In the genomic region with DNA sequence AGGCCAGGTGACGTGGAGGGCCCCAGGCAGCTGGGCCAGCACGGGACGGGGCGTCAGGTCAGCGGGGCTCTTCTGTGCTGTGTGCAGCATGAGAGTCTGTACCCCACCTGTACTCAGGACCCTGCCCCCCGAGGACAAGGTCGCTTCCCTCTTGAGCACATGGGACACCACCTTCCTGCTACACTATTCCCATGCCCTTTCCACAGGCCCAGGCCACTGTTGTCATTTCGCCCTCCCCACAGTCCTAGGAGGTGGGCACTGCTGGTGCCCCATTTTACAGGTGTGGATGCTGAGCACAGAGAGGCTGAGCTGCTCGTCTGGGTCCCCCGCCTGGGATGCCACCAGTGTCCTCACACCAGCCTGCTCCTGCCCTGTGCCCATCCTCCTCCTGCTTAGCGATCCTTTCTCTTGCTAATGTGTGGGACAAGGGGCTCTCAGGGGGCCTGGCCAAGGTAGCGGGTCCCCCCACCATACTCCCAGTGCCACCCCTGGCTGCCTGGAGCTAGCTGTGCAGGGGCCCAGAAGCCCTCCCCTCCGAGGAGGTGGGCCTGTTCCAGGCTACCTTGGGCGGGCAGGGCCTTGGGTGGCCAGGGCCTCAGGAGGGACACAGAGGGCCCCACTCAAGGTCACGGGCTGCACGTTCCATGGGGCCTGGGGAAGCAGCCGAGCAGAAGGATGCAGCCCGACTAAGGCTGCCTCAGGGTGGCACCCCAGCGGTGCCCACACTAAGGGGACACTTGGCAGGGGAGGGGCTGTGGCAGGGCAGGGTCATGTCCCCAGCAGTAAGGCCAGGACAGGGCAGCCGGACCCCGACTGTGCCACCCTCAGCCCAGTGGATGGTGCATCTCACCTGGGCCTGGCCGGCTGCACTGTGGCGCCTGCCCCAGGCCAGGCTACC, we compare ENCODE assay signal across 19 cellular contexts.
DNase-seq lines count a peak whose midpoint lies in the region; ATAC-seq, FAIRE-seq and TF ChIP-seq lines count a peak whose summit lies in the region.
"Had no signal": no experiment of that assay in that cellular context is flagged by ENCODE, and none has a peak within 500 bp of the region (broad histone marks: within the 10 kb centered on the region; RNA-seq: fewer than 3 reads in every experiment).

No MANE protein-coding gene starts in this region.

- no peaks in the 10 kb centered on the region for H3K36me3 ChIP-seq in K562 (ENCODE audit: control insufficient read depth, insufficient read depth, low read length)
- H3K36me3 ChIP-seq: cardiac muscle cell, tibial artery had no signal

- H3K79me2 ChIP-seq in K562 (ENCODE audit: control insufficient read depth, insufficient read depth, low read length) = no peaks in the 10 kb centered on the region

- intact Hi-C loops in K562 (cut with micrococcal nuclease) = loop anchor here (10.0 kb wide), 1 partner anchor 323 kb away; the partner anchor contains the start of gene CDKN1C

- peak; percentile 18 to 26 for DNase-seq in HL-60 (ENCODE audit: low read depth in 1 of 2, low spot score in 1 of 2)
- DNase-seq in K562 (ENCODE audit: extremely low read depth in 1 of 4, low spot score in 3 of 4) = no peak
- peak; percentile 43 for DNase-seq in islet precursor cell
- DNase-seq in retina = peak; percentile 15
- DNase-seq in SW 1271 (lab: John Stamatoyannopoulos, UW) = no peak
- DNase-seq in omental fat pad (ENCODE audit: low spot score) = no peak
- no peak for DNase-seq in DMS 273 (lab: John Stamatoyannopoulos, UW; ENCODE audit: unreplicated experiment)
- DNase-seq: activated CD4-positive, alpha-beta memory T cell treated with anti-CD3 and anti-CD28 coated beads for 36 hours; activated naive CD8-positive, alpha-beta T cell treated with anti-CD3 and anti-CD28 coated beads, Interleukin-2, amount 50 U/mL, for 24 hours; activated T-cell treated with anti-CD3 and anti-CD28 coated beads, Interleukin-2, amount 50 U/mL, for 48 hours; DMS 273 treated with DMSO at 0.1 percent for 48 hours; effector CD4-positive, alpha-beta T cell; NCI-H2171 treated with DMSO at 0.1 percent for 48 hours; NCI-H748 treated with DMSO at 0.1 percent for 48 hours had no signal

- H3K4me1 ChIP-seq in K562 (replicated peaks in 1 of 2; ENCODE audit: control insufficient read depth in 2 of 2, insufficient read depth in 2 of 2, low read length in 2 of 2) = peaks cover 0 to 37% of the 10 kb centered on the region in 2 experiments; a peak in 2 of 5 replicates
- H3K4me1 ChIP-seq: tibial artery had no signal

- POLR2A ChIA-PET in K562 (lab: Yijun Ruan, JAX) = interaction anchor here (0.6 to 0.8 kb wide), 3 partner anchors 13 to 217 kb away, joined by 3 read pairs; no protein-coding TSS in a partner anchor

- 0 out of 4 replicates have a peak overlapping the region, but pooled peaks of 1 of the 2 experiments have one; percentile 29 for H3K9ac ChIP-seq in K562 (ENCODE audit: insufficient read depth in 1 of 2, low read depth in 2 of 2, low read length in 2 of 2)
- H3K9ac ChIP-seq: KMS-11 had no signal

- no peak for TF ChIP-seq POLR2A in K562 (conservative IDR thresholded peaks at IDR 0.05)

- H3K9me3 ChIP-seq in K562 (replicated peaks; ENCODE audit: control insufficient read depth, insufficient read depth, low read depth, low read length) = no peaks in the 10 kb centered on the region
- H3K9me3 ChIP-seq: tibial artery had no signal

- no peak for FAIRE-seq in K562 (lab: Jason Lieb, UNC)
- FAIRE-seq: GM12892, keratinocyte had no signal

- H3K9me1 ChIP-seq in K562 (ENCODE audit: control insufficient read depth, insufficient read depth, low read length) = peaks cover 2% of the 10 kb centered on the region

- no peaks in the 10 kb centered on the region for H4K20me1 ChIP-seq in K562 (replicated peaks; ENCODE audit: control insufficient read depth, insufficient read depth, low read length)

- no peak for ATAC-seq in K562
- no peak for ATAC-seq in omental fat pad (ENCODE audit: low FRiP score)
- ATAC-seq: activated naive CD8-positive, alpha-beta T cell treated with anti-CD3 and anti-CD28 coated beads, Interleukin-2, amount 50 U/mL, for 24 hours had no signal

- H3K27ac ChIP-seq in HL-60 (replicated peaks) (no peak overlapping the region), K562 (ENCODE audit: extremely low read depth, low read depth, low read length) (no peak overlapping the region)
- H3K27ac ChIP-seq: cardiac muscle cell, KMS-11, tibial artery had no signal

- H3K4me3 ChIP-seq in HL-60 (replicated peaks; ENCODE audit: insufficient read depth, low read length) (no peak overlapping the region), K562 (no peak overlapping the region)
- H3K4me3 ChIP-seq: cardiac muscle cell, tibial artery had no signal

- TF ChIP-seq EP300 in K562 (IDR thresholded peaks at IDR 0.05; ENCODE audit: low read length) = no peak

- TF ChIP-seq RAD21 in K562 (CRISPR knock-in tag; conservative IDR thresholded peaks at IDR 0.05 in 1 of 2, IDR thresholded peaks at IDR 0.05 in 1 of 2) = no peak

- H2AFZ ChIP-seq in K562 (ENCODE audit: low read depth, low read length) = 0 out of 2 replicates have a peak overlapping the region, but pooled peaks have one; percentile 24

- no peak for TF ChIP-seq CTCF in HL-60 (IDR thresholded peaks at IDR 0.05; ENCODE audit: insufficient read depth, low read length)
- no peak for TF ChIP-seq CTCF in K562 (IDR thresholded peaks at IDR 0.05 in 2 of 3, conservative IDR thresholded peaks at IDR 0.05 in 1 of 3; ENCODE audit: insufficient read depth in 2 of 3, low read depth in 1 of 3, low read length in 3 of 3)
- no peak for TF ChIP-seq CTCF in omental fat pad (IDR thresholded peaks at IDR 0.05)

- H3K4me2 ChIP-seq in K562 (ENCODE audit: insufficient read depth, low read length) = no peak overlapping the region; the same call in 1 of the 2 replicates
- H3K4me2 ChIP-seq: KMS-11 had no signal

- no peaks in the 10 kb centered on the region for H3K27me3 ChIP-seq in HL-60 (ENCODE audit: insufficient read depth, poor library complexity, severe bottlenecking)
- H3K27me3 ChIP-seq in K562 (ENCODE audit: control insufficient read depth in 2 of 2, insufficient read depth in 2 of 2, low read length in 2 of 2) = peaks cover 12 to 38% of the 10 kb centered on the region in 2 experiments
- H3K27me3 ChIP-seq: cardiac muscle cell had no signal

- CTCF ChIA-PET in K562 (lab: Yijun Ruan, JAX; ENCODE audit: low intra/inter-chr PET ratio) = interaction anchor here (0.6 kb wide), 2 partner anchors 29 to 125 kb away, joined by 3 read pairs; no protein-coding TSS in a partner anchor

- in situ Hi-C loops in K562 (cut with MboI) = no loop called here

- no TSS peak for BruUV-seq in K562 (replicated peaks; lab: Mats Ljungman, UMichigan)

- 33% methylated on average over 20 of the region's 23 CpGs for WGBS in K562 (ENCODE audit: insufficient coverage, low coverage, missing lambda C conversion rate)

TF ChIP-seq in K562, 482 proteins besides CTCF, POLR2A, EP300 and RAD21:
- no peak for TF ChIP-seq LCOR (CRISPR knock-in tag; IDR thresholded peaks at IDR 0.05)
- TF ChIP-seq BHLHE40 (IDR thresholded peaks at IDR 0.05; ENCODE audit: low read length) = peak; percentile 57; the same call in 1 of the 2 replicates

Comparison
In these comparisons a context has a peak if more than half of its experiments do, and no peak if none do; other contexts are left out.
1. DNase-seq: peak in HL-60 (2 of 2), islet precursor cell (single experiment) and retina (single experiment); none in K562 (0 of 4), SW 1271 (0 of 2), omental fat pad (single experiment) and DMS 273 (single experiment).